Comparison of ENCODE assay signal across 7 cellular contexts in genomic region chr6:110816110-110816409, GRCh38. TPM values are rescaled to one million over a fixed set of nuclear protein-coding genes. Genes with fewer than 3 reads are reported as not detected.
DNase-seq lines count a peak whose midpoint lies in the region; TF ChIP-seq lines count a peak whose summit lies in the region.

No MANE protein-coding gene starts in this region.

- no peaks in the 10 kb centered on the region for H3K9me3 ChIP-seq in iPS-18a (ENCODE audit: control insufficient read depth, low read depth, low read length)
- no peaks in the 10 kb centered on the region for H3K9me3 ChIP-seq in stomach

- H3K27me3 ChIP-seq in iPS-18a (ENCODE audit: control insufficient read depth, insufficient read depth, low read length) (no peaks in the 10 kb centered on the region), stomach (no peaks in the 10 kb centered on the region)

- H3K27ac ChIP-seq in iPS-18a (ENCODE audit: low read length) (peak overlapping the region; percentile 94), stomach (peak overlapping the region; percentile 87 to 98 (median 95))

- TF ChIP-seq CTCF in stomach (IDR thresholded peaks at IDR 0.05), result no peak

- POLR2A ChIA-PET in HEK293T (lab: Yijun Ruan, JAX), result interaction anchor here (1.0 to 4.5 kb wide), 15 partner anchors 9 to 166 kb away, joined by 3 to 93 read pairs (median 8); partner anchors contain the start of genes AMD1, GTF3C6 and RPF2

- peaks cover 11% of the 10 kb centered on the region for H3K4me1 ChIP-seq in iPS-18a (ENCODE audit: control insufficient read depth, low read depth, low read length)
- peaks cover 0 to 39% (median 15%) of the 10 kb centered on the region in 4 donors for H3K4me1 ChIP-seq in stomach

- peak overlapping the region; percentile 92 for H3K9ac ChIP-seq in iPS-18a (ENCODE audit: low read length)

- intact Hi-C loops in activated T-helper 1 cell treated with anti-CD3 and anti-CD28 coated beads, Interleukin-12 subunit alpha, Interleukin-12 subunit beta, Interleukin-2, Interleukin-4 antibody, amounts not matched to agents 30 ng/mL and 10 ng/mL and 1 ng/mL, durations not matched to agents 14 hours and 24 hours and 36 hours (cut with micrococcal nuclease), result loop anchor here (2.0 to 10.0 kb wide), 3 partner anchors 279 to 1809 kb away; partner anchors contain the start of genes FAM229B and TUBE1
- intact Hi-C loops in stomach (cut with DNase I; ENCODE audit: low total_unique reads), result loop anchor here (10.0 kb wide), 1 partner anchor 139 kb away; the partner anchor contains the start of gene GTF3C6

- CTCF ChIA-PET in HEK293T (lab: Yijun Ruan, JAX), result interaction anchor here (1.3 kb wide), 1 partner anchor 134 kb away, joined by 4 read pairs; no protein-coding TSS in a partner anchor

- H3K4me1 Mint-ChIP-seq in activated T-helper 1 cell treated with anti-CD3 and anti-CD28 coated beads, Interleukin-12 subunit alpha, Interleukin-12 subunit beta, Interleukin-2, Interleukin-4 antibody, amounts not matched to agents 30 ng/mL and 10 ng/mL and 1 ng/mL, durations not matched to agents 14 hours and 24 hours and 36 hours (ENCODE audit: low read depth), result peaks cover 41% of the 10 kb centered on the region

- TF ChIP-seq EP300 in stomach (IDR thresholded peaks at IDR 0.05), result no peak

- no peaks in the 10 kb centered on the region for H3K27me3 Mint-ChIP-seq in activated T-helper 1 cell treated with anti-CD3 and anti-CD28 coated beads, Interleukin-12 subunit alpha, Interleukin-12 subunit beta, Interleukin-2, Interleukin-4 antibody, amounts not matched to agents 30 ng/mL and 10 ng/mL and 1 ng/mL, durations not matched to agents 14 hours and 24 hours and 36 hours (ENCODE audit: insufficient read depth)

- H3K27ac Mint-ChIP-seq in activated T-helper 1 cell treated with anti-CD3 and anti-CD28 coated beads, Interleukin-12 subunit alpha, Interleukin-12 subunit beta, Interleukin-2, Interleukin-4 antibody, amounts not matched to agents 30 ng/mL and 10 ng/mL and 1 ng/mL, durations not matched to agents 14 hours and 24 hours and 36 hours, result peak overlapping the region; percentile 98

- H3K9me3 Mint-ChIP-seq in activated T-helper 1 cell treated with anti-CD3 and anti-CD28 coated beads, Interleukin-12 subunit alpha, Interleukin-12 subunit beta, Interleukin-2, Interleukin-4 antibody, amounts not matched to agents 30 ng/mL and 10 ng/mL and 1 ng/mL, durations not matched to agents 14 hours and 24 hours and 36 hours, result no peaks in the 10 kb centered on the region

- TF ChIP-seq POLR2A in stomach (IDR thresholded peaks at IDR 0.05), result no peak

- H3K4me3 ChIP-seq in iPS-18a (ENCODE audit: low read length), result peak overlapping the region; percentile 90
- H3K4me3 ChIP-seq in stomach, result peak overlapping the region; percentile 89 to 96 (median 94)

- peak overlapping the region; percentile 97 for H3K4me3 Mint-ChIP-seq in activated T-helper 1 cell treated with anti-CD3 and anti-CD28 coated beads, Interleukin-12 subunit alpha, Interleukin-12 subunit beta, Interleukin-2, Interleukin-4 antibody, amounts not matched to agents 30 ng/mL and 10 ng/mL and 1 ng/mL, durations not matched to agents 14 hours and 24 hours and 36 hours

- DNase-seq in HEK293T (ENCODE audit: extremely low spot score) (no peak), stomach (no peak), NCI-H1436 (lab: John Stamatoyannopoulos, UW) (no peak), HK-2 (ENCODE audit: unreplicated experiment) (no peak)
- no peak for DNase-seq in activated T-helper 1 cell treated with anti-CD3 and anti-CD28 coated beads, Interleukin-12 subunit alpha, Interleukin-12 subunit beta, Interleukin-2, Interleukin-4 antibody, amounts not matched to agents 30 ng/mL and 10 ng/mL and 1 ng/mL, durations not matched to agents 14 hours and 24 hours and 36 hours (ENCODE audit: low spot score)
- no peak for DNase-seq in stimulated activated CD4-positive, alpha-beta T cell treated with anti-CD3 and anti-CD28 coated beads, Interleukin-1b, Interleukin-23, amount 100 ng/mL, for 48 hours

- no peaks in the 10 kb centered on the region for H3K36me3 ChIP-seq in iPS-18a (ENCODE audit: control insufficient read depth, low read depth, low read length)
- H3K36me3 ChIP-seq in stomach, result no peaks in the 10 kb centered on the region

- H3K36me3 Mint-ChIP-seq in activated T-helper 1 cell treated with anti-CD3 and anti-CD28 coated beads, Interleukin-12 subunit alpha, Interleukin-12 subunit beta, Interleukin-2, Interleukin-4 antibody, amounts not matched to agents 30 ng/mL and 10 ng/mL and 1 ng/mL, durations not matched to agents 14 hours and 24 hours and 36 hours (ENCODE audit: low read depth), result no peaks in the 10 kb centered on the region

- 2 to 9% (median 4%) methylated on average over 6 of the region's 6 CpGs for WGBS in stomach, 5 donors

TF ChIP-seq in HEK293T, 16 proteins besides CTCF, POLR2A, EP300 and RAD21:
- TF ChIP-seq ELF4 (IDR thresholded peaks at IDR 0.05) (no peak), CTBP1 (IDR thresholded peaks at IDR 0.05; ENCODE audit: borderline replicate concordance) (no peak), NFRKB (IDR thresholded peaks at IDR 0.05) (no peak), SUZ12 (IDR thresholded peaks at IDR 0.05) (no peak), FOXK2 (IDR thresholded peaks at IDR 0.05) (no peak), BHLHE40 (IDR thresholded peaks at IDR 0.05; ENCODE audit: borderline replicate concordance) (no peak), FOXM1 (IDR thresholded peaks at IDR 0.05; ENCODE audit: borderline replicate concordance) (no peak)
- TF ChIP-seq, protein P1, sequence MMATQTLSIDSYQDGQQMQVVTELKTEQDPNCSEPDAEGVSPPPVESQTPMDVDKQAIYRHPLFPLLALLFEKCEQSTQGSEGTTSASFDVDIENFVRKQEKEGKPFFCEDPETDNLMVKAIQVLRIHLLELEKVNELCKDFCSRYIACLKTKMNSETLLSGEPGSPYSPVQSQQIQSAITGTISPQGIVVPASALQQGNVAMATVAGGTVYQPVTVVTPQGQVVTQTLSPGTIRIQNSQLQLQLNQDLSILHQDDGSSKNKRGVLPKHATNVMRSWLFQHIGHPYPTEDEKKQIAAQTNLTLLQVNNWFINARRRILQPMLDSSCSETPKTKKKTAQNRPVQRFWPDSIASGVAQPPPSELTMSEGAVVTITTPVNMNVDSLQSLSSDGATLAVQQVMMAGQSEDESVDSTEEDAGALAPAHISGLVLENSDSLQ (IDR thresholded peaks at IDR 0.05), result 0 out of 2 replicates have a peak, but pooled peaks have one; percentile 70

RNA-seq across cellular contexts. Expression of gene CDK19, which starts 0.8 kb away (rescaled TPM):
- 12.4 and 13.7 TPM in 2 replicates for total RNA-seq in activated T-helper 1 cell treated with anti-CD3 and anti-CD28 coated beads, Interleukin-12 subunit alpha, Interleukin-12 subunit beta, Interleukin-2, Interleukin-4 antibody, amounts not matched to agents 30 ng/mL and 10 ng/mL and 1 ng/mL, durations not matched to agents 14 hours and 24 hours and 36 hours
- total RNA-seq in stomach, result 10 to 100 TPM in 3 of 5 donors, 1 to 10 TPM in 2; 5.5 to 23.5 (median 13.4) TPM
- polyA plus RNA-seq in stomach, result 1 to 10 TPM; 5.4 to 7.3 (median 5.9) TPM

RNA-seq across cellular contexts. Expression of gene AMD1, which starts 58.5 kb away (rescaled TPM):
- 101 and 109 TPM in 2 replicates for total RNA-seq in activated T-helper 1 cell treated with anti-CD3 and anti-CD28 coated beads, Interleukin-12 subunit alpha, Interleukin-12 subunit beta, Interleukin-2, Interleukin-4 antibody, amounts not matched to agents 30 ng/mL and 10 ng/mL and 1 ng/mL, durations not matched to agents 14 hours and 24 hours and 36 hours
- 100 to 1,000 TPM in 2 of 5 donors, 10 to 100 TPM in 2, 1 to 10 TPM in 1; 8.4 to 179 (median 57.6) TPM for total RNA-seq in stomach
- 10 to 100 TPM; 21.7 to 53.3 (median 47.5) TPM for polyA plus RNA-seq in stomach
